In genomic region chr2:134149904-134150303, GRCh38 we compare ENCODE assay signal across 1 cellular context.
TF ChIP-seq lines count a peak whose summit lies in the region.

No MANE protein-coding gene starts in this region.

TF ChIP-seq in HCT116, 20 proteins besides CTCF, POLR2A, EP300 and RAD21 (continued from another document):
- no peak for TF ChIP-seq REST (IDR thresholded peaks at IDR 0.05; ENCODE audit: low read depth)
- TF ChIP-seq SP1 (IDR thresholded peaks at IDR 0.05; ENCODE audit: low read depth), result no peak
- TF ChIP-seq ZBTB33 (IDR thresholded peaks at IDR 0.05; ENCODE audit: extremely low read depth, insufficient replicate concordance, low read length), result no peak
TF ChIP-seq in HCT116: peak in this region for 0.
